Comparison of ENCODE assay signal across 8 cellular contexts in the genomic region with DNA sequence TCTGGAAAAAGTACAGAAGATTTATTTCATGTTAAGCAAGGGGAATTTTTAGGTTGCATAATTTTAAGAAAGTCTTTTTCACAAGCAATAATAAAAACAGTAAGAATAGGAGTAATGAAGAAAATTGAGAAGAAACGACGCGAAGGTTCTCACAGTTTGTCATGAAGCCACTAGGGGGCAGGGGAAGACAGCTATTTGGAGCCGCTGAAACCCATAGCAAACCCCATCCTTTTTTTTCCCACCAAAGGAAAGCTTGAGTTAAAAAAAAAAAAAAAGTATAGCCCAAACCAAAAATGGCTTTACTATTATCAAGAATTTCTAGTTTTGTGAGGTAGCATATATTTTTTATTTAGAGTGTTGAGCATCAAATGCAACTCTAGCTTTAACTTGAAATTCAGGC.
A peak's percentile ranks its signal among the peaks of the same experiment; 100 is the strongest.
DNase-seq lines count a peak whose midpoint lies in the region; ATAC-seq and TF ChIP-seq lines count a peak whose summit lies in the region.

No MANE protein-coding gene starts in this region.

- intact Hi-C loops in right lobe of liver (cut with DNase I) = no loop called here

- no peaks in the 10 kb centered on the region for H3K36me3 ChIP-seq in right lobe of liver

- CTCF ChIA-PET in AG04449 (lab: Yijun Ruan, JAX) = interaction anchor here (0.5 to 9.1 kb wide), 37 partner anchors 8 to 920 kb away, joined by 3 to 184 read pairs (median 4); partner anchors contain the start of genes BCL2 and PHLPP1

- H3K27ac ChIP-seq in right lobe of liver = no peak overlapping the region

- 0% methylated on average over 4 of the region's 4 CpGs for WGBS in right lobe of liver (ENCODE audit: insufficient coverage, low coverage, low lambda C conversion rate, missing lambda C conversion rate)

- H3K27me3 ChIP-seq in right lobe of liver = no peaks in the 10 kb centered on the region

- POLR2A ChIA-PET in AG04449 (lab: Yijun Ruan, JAX) = interaction anchor here (0.7 kb wide), 1 partner anchor 307 kb away, joined by 3 read pairs; no protein-coding TSS in a partner anchor

- no peak overlapping the region for H3K4me3 ChIP-seq in AG04449 (ENCODE audit: low read depth, low read length)
- H3K4me3 ChIP-seq in GM12865 (ENCODE audit: low read depth, low read length) = no peak overlapping the region
- H3K4me3 ChIP-seq in choroid plexus epithelial cell (ENCODE audit: low read depth, low read length) = no peak overlapping the region
- no peak overlapping the region for H3K4me3 ChIP-seq in right lobe of liver

- TF ChIP-seq CTCF in AG04449 (IDR thresholded peaks at IDR 0.05; ENCODE audit: insufficient read depth, low read length, missing control alignments) = peak; percentile 63
- peak; percentile 76 for TF ChIP-seq CTCF in GM12865 (IDR thresholded peaks at IDR 0.05; ENCODE audit: insufficient read depth, low read depth, low read length, missing control alignments)
- TF ChIP-seq CTCF in choroid plexus epithelial cell (conservative IDR thresholded peaks at IDR 0.05; ENCODE audit: low read depth, low read length) = peak; percentile 88
- TF ChIP-seq CTCF in right lobe of liver (IDR thresholded peaks at IDR 0.05) = peak; percentile 74 to 84 (median 80)

- H3K4me1 ChIP-seq in right lobe of liver = no peaks in the 10 kb centered on the region

- no peaks in the 10 kb centered on the region for H3K9me3 ChIP-seq in right lobe of liver

- DNase-seq in AG04449 (ENCODE audit: low read depth, low spot score) = peak; percentile 3
- DNase-seq in GM12865 (ENCODE audit: low read depth) = peak; percentile 72
- peak; percentile 42 for DNase-seq in NCI-H1092 (lab: John Stamatoyannopoulos, UW)
- peak in 4 of 5 experiments; percentile 8 to 57 (median 29) for DNase-seq in T-helper 2 cell
- peak; percentile 82 for DNase-seq in choroid plexus epithelial cell (ENCODE audit: low read depth)
- DNase-seq in right lobe of liver = no peak
- DNase-seq in stimulated activated CD8-positive, alpha-beta memory T cell treated with anti-CD3 and anti-CD28 coated beads, Interleukin-4, amount 100 ng/mL, for 48 hours = peak; percentile 59

- ATAC-seq in right lobe of liver = peak; percentile 81 to 90 (median 86)
- no peak for ATAC-seq in HG03280 (IDR thresholded peaks at IDR 0.05; ENCODE audit: unreplicated experiment)

- TF ChIP-seq POLR2A in right lobe of liver (IDR thresholded peaks at IDR 0.05) = no peak

Comparison
In these comparisons a context has a peak if more than half of its experiments do, and no peak if none do; other contexts are left out.
1. DNase-seq: peak in AG04449 (single experiment), GM12865 (single experiment), NCI-H1092 (single experiment), T-helper 2 cell (4 of 5), choroid plexus epithelial cell (single experiment) and stimulated activated CD8-positive, alpha-beta memory T cell treated with anti-CD3 and anti-CD28 coated beads, Interleukin-4, amount 100 ng/mL, for 48 hours (single experiment); none in right lobe of liver (0 of 3).
2. Peak in every context shown above with its lines, with median percentiles within 50 percentile points of each other: CTCF ChIP-seq.